ENCODE assay signal across 21 cellular contexts in genomic region chr1:228914700-228915099, GRCh38.
"Had no signal": no experiment of that assay in that cellular context is flagged by ENCODE, and none has a peak within 500 bp of the region (broad histone marks: within the 10 kb centered on the region; RNA-seq: fewer than 3 reads in every experiment).

No MANE protein-coding gene starts in this region.

- H3K36me3 Mint-ChIP-seq: IgD-negative memory B cell had no signal

- H3K27ac ChIP-seq: HL-60, KMS-11, RWPE1, SJCRH30 had no signal

- H3K9me3 ChIP-seq: SJCRH30 had no signal

- H3K4me3 Mint-ChIP-seq: IgD-negative memory B cell had no signal

- H3K36me3 ChIP-seq: SJCRH30 had no signal

- DNase-seq: Kasumi-1, MM.1S, NCI-H1105, NCI-H1417, NCI-H1436 treated with DMSO at 0.1 percent for 48 hours, NCI-H1694, NCI-H187 treated with DMSO at 0.1 percent for 48 hours, NCI-H2029 treated with DMSO at 0.1 percent for 48 hours, NCI-H2171 treated with DMSO at 0.1 percent for 48 hours, NCI-H526 treated with DMSO at 0.1 percent for 48 hours, NCI-H748 treated with DMSO at 0.1 percent for 48 hours, PC-3, SHP77 treated with DMSO at 0.1 percent for 48 hours, SJCRH30 had no signal

- H3K4me3 ChIP-seq: K562, SJCRH30 had no signal

- H3K4me1 Mint-ChIP-seq: IgD-negative memory B cell had no signal

- H3K27me3 ChIP-seq: SJCRH30 had no signal

- ATAC-seq: K562, Panc1, PC-3, SK-N-SH treated with all-trans-retinoic acid at 6 μM for 48 hours had no signal

- H3K4me1 ChIP-seq: SJCRH30 had no signal

- H3K27ac Mint-ChIP-seq: IgD-negative memory B cell had no signal
